Comparison of ENCODE assay signal across 11 cellular contexts in the genomic region with DNA sequence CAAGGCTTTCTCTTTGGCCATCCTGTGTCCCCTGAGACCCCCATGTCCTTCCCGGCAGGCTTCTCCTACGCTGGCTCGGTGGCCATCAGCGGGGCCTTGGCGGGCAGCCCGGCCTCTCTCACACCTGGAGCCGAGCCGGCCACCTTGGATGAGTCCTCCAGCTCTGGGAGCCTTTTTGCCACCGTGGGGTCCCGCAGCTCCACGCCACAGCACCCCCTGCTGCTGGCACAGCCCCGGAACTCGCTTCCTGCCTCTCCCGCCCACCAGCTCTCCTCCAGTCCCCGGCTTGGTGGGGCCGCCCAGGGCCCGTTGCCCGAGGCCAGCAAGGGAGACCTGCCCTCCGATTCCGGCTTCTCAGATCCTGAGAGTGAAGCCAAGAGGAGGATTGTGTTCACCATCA.
DNase-seq lines count a peak whose midpoint lies in the region; ATAC-seq and TF ChIP-seq lines count a peak whose summit lies in the region.
"Had no signal": no experiment of that assay in that cellular context is flagged by ENCODE, and none has a peak within 500 bp of the region (broad histone marks: within the 10 kb centered on the region; RNA-seq: fewer than 3 reads in every experiment).

No MANE protein-coding gene starts in this region.

- peaks cover 0 to 41% (median 31%) of the 10 kb centered on the region in 5 donors for H3K4me1 ChIP-seq in subcutaneous abdominal adipose tissue (ENCODE audit: control insufficient read depth in 5 of 5, insufficient read depth in 5 of 5, low read length in 5 of 5)

- H3K27me3 ChIP-seq in subcutaneous abdominal adipose tissue (ENCODE audit: control insufficient read depth in 5 of 5, insufficient read depth in 4 of 5, low read length in 5 of 5), result no peaks in the 10 kb centered on the region
- H3K27me3 ChIP-seq: suprapubic skin had no signal

- H3K27ac ChIP-seq in subcutaneous abdominal adipose tissue (ENCODE audit: low read depth, low read length) (peak overlapping the region; percentile 67), coronary artery (peak overlapping the region in 1 of 2 donors; percentile 2)
- H3K27ac ChIP-seq: HL-60, suprapubic skin had no signal

- peak overlapping the region in 1 of 5 donors; percentile 23 for H3K9ac ChIP-seq in subcutaneous abdominal adipose tissue (ENCODE audit: low read length in 5 of 5)

- peak; percentile 17 for TF ChIP-seq CTCF in GM12873 (IDR thresholded peaks at IDR 0.05; ENCODE audit: insufficient read depth, low read depth, low read length, missing control alignments)
- TF ChIP-seq CTCF in fibroblast of mammary gland (conservative IDR thresholded peaks at IDR 0.05; ENCODE audit: control insufficient read depth, insufficient read depth, low read depth, low read length), result peak; percentile 28
- TF ChIP-seq CTCF in coronary artery (IDR thresholded peaks at IDR 0.05), result no peak

- no peak overlapping the region for H3K4me3 ChIP-seq in fibroblast of mammary gland (ENCODE audit: control insufficient read depth, low read depth, low read length)
- peak overlapping the region in 1 of 5 donors; percentile 22 for H3K4me3 ChIP-seq in subcutaneous abdominal adipose tissue (ENCODE audit: low read depth in 1 of 5, low read length in 5 of 5)
- no peak overlapping the region for H3K4me3 ChIP-seq in coronary artery
- H3K4me3 ChIP-seq: suprapubic skin had no signal

- ATAC-seq in SK-N-SH treated with all-trans-retinoic acid at 6 μM for 48 hours, result peak; percentile 17; the same call in 1 of the 3 replicates

- H3K36me3 ChIP-seq in subcutaneous abdominal adipose tissue (ENCODE audit: control insufficient read depth in 5 of 5, insufficient read depth in 5 of 5, low read length in 5 of 5), result peaks cover 0 to 87% (median 63%) of the 10 kb centered on the region in 5 donors

- no peak for DNase-seq in fibroblast of mammary gland (ENCODE audit: low read depth)
- no peak for DNase-seq in NCI-H345 treated with DMSO at 0.1 percent for 48 hours (lab: John Stamatoyannopoulos, UW; ENCODE audit: unreplicated experiment)
- DNase-seq in superior temporal gyrus (ENCODE audit: extremely low spot score), result no peak
- no peak for DNase-seq in coronary artery (ENCODE audit: low spot score)
- DNase-seq: naive B cell, SW 1271 had no signal

- no peaks in the 10 kb centered on the region for H3K9me3 ChIP-seq in subcutaneous abdominal adipose tissue (ENCODE audit: control insufficient read depth in 5 of 5, low read length in 5 of 5)
- H3K9me3 ChIP-seq: suprapubic skin had no signal

TF ChIP-seq in SK-N-SH treated with all-trans-retinoic acid at 6 μM for 48 hours, 23 proteins besides CTCF, POLR2A, EP300 and RAD21:
- TF ChIP-seq ZNF8 (CRISPR knock-in tag; IDR thresholded peaks at IDR 0.05) (no peak), GLIS3 (CRISPR knock-in tag; IDR thresholded peaks at IDR 0.05) (no peak), ZNF70 (CRISPR knock-in tag; IDR thresholded peaks at IDR 0.05) (no peak), ISL1 (CRISPR knock-in tag; IDR thresholded peaks at IDR 0.05) (no peak), ESRRG (CRISPR knock-in tag; IDR thresholded peaks at IDR 0.05) (no peak), CSDC2 (CRISPR knock-in tag; IDR thresholded peaks at IDR 0.05) (no peak)
- TF ChIP-seq, protein P1, sequence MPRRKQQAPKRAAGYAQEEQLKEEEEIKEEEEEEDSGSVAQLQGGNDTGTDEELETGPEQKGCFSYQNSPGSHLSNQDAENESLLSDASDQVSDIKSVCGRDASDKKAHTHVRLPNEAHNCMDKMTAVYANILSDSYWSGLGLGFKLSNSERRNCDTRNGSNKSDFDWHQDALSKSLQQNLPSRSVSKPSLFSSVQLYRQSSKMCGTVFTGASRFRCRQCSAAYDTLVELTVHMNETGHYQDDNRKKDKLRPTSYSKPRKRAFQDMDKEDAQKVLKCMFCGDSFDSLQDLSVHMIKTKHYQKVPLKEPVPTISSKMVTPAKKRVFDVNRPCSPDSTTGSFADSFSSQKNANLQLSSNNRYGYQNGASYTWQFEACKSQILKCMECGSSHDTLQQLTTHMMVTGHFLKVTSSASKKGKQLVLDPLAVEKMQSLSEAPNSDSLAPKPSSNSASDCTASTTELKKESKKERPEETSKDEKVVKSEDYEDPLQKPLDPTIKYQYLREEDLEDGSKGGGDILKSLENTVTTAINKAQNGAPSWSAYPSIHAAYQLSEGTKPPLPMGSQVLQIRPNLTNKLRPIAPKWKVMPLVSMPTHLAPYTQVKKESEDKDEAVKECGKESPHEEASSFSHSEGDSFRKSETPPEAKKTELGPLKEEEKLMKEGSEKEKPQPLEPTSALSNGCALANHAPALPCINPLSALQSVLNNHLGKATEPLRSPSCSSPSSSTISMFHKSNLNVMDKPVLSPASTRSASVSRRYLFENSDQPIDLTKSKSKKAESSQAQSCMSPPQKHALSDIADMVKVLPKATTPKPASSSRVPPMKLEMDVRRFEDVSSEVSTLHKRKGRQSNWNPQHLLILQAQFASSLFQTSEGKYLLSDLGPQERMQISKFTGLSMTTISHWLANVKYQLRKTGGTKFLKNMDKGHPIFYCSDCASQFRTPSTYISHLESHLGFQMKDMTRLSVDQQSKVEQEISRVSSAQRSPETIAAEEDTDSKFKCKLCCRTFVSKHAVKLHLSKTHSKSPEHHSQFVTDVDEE (CRISPR knock-in tag; IDR thresholded peaks at IDR 0.05), result no peak
- TF ChIP-seq, protein P2, sequence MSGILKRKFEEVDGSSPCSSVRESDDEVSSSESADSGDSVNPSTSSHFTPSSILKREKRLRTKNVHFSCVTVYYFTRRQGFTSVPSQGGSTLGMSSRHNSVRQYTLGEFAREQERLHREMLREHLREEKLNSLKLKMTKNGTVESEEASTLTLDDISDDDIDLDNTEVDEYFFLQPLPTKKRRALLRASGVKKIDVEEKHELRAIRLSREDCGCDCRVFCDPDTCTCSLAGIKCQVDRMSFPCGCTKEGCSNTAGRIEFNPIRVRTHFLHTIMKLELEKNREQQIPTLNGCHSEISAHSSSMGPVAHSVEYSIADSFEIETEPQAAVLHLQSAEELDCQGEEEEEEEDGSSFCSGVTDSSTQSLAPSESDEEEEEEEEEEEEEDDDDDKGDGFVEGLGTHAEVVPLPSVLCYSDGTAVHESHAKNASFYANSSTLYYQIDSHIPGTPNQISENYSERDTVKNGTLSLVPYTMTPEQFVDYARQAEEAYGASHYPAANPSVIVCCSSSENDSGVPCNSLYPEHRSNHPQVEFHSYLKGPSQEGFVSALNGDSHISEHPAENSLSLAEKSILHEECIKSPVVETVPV (CRISPR knock-in tag; IDR thresholded peaks at IDR 0.05), result no peak
